In the genomic region with DNA sequence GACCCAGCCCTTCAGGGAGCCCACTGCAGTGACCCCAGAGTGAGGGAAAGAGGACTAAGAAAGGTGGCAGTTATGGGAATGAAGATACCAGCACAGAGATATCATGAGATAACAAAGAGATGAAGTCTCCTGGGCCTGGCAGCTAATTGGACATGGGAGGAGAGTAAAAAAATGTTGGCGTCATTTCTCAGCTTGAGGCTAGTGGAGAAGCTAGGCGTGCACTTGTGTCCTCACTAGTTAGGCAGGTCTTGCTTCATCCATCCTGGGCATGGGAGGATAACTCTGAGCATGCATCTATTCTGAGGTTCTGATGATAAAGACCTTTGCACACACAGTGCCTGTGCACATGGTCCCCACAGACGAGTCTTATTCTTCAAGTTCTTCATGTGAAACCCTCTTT, we compare ENCODE assay signal across 26 cellular contexts.
"Had no signal": no experiment of that assay in that cellular context is flagged by ENCODE, and none has a peak within 500 bp of the region (broad histone marks: within the 10 kb centered on the region; RNA-seq: fewer than 3 reads in every experiment).

No MANE protein-coding gene starts in this region.

- H3K4me3 ChIP-seq: left ventricle myocardium inferior, lung, mucosa of descending colon, pancreas, prostate gland, skin epidermis, suprapubic skin, thoracic aorta, tibial artery, upper lobe of left lung, vagina had no signal

- H3K27ac ChIP-seq: left ventricle myocardium inferior, pancreas, prostate gland, skin epidermis, suprapubic skin, thoracic aorta, tibial artery, upper lobe of left lung, vagina had no signal

- DNase-seq: hypothalamus; islet precursor cell; left ventricle myocardium inferior; midbrain; mucosa of descending colon; naive thymus-derived CD4-positive, alpha-beta T cell; pancreas; posterior cingulate gyrus; retina; right cardiac atrium; stimulated activated CD4-positive, alpha-beta T cell treated with anti-CD3 and anti-CD28 coated beads, Interleukin-12 subunit alpha, Interleukin-12 subunit beta, amount 100 ng/mL, for 4 hours; stimulated activated CD4-positive, alpha-beta T cell treated with anti-CD3 and anti-CD28 coated beads, Interleukin-15, amount 100 ng/mL, for 24 hours; stimulated activated CD4-positive, alpha-beta T cell treated with anti-CD3 and anti-CD28 coated beads, Interleukin-4, amount 100 ng/mL, for 24 hours; stimulated activated naive CD4-positive, alpha-beta T cell; tibial artery; upper lobe of left lung had no signal

- H3K4me1 ChIP-seq: pancreas, prostate gland had no signal

- H3K36me3 Mint-ChIP-seq: naive thymus-derived CD4-positive, alpha-beta T cell; natural killer cell treated with Interleukin-12 subunit alpha and Interleukin-12 subunit beta and Interleukin-15 and Interleukin-18, amount 100 ng/mL, for 72 hours had no signal

- H3K36me3 ChIP-seq: left ventricle myocardium inferior, pancreas, prostate gland, suprapubic skin, thoracic aorta, tibial artery, upper lobe of left lung, vagina had no signal

- H3K27me3 ChIP-seq: pancreas, suprapubic skin, tibial artery, upper lobe of left lung, vagina had no signal

- H3K27me3 Mint-ChIP-seq: natural killer cell treated with Interleukin-12 subunit alpha and Interleukin-12 subunit beta and Interleukin-15 and Interleukin-18, amount 100 ng/mL, for 72 hours had no signal

- H3K9me3 Mint-ChIP-seq: natural killer cell treated with Interleukin-12 subunit alpha and Interleukin-12 subunit beta and Interleukin-15 and Interleukin-18, amount 100 ng/mL, for 72 hours; stimulated activated effector memory CD8-positive, alpha-beta T cell treated with anti-CD3 and anti-CD28 coated beads, Interleukin-12 subunit alpha, Interleukin-12 subunit beta, amount 100 ng/mL, for 72 hours; stimulated activated naive CD8-positive, alpha-beta T cell treated with anti-CD3 and anti-CD28 coated beads, Interleukin-15, Interleukin-2, amounts not matched to agents 100 ng/mL and 50 ng/mL, for 24 hours had no signal

- ATAC-seq: mucosa of descending colon; naive thymus-derived CD4-positive, alpha-beta T cell; natural killer cell treated with Interleukin-12 subunit alpha and Interleukin-12 subunit beta and Interleukin-15 and Interleukin-18, amount 100 ng/mL, for 72 hours; pancreas; right cardiac atrium; sciatic nerve; stimulated activated effector memory CD8-positive, alpha-beta T cell treated with anti-CD3 and anti-CD28 coated beads, Interleukin-12 subunit alpha, Interleukin-12 subunit beta, amount 100 ng/mL, for 72 hours had no signal

- H3K27ac Mint-ChIP-seq: naive thymus-derived CD4-positive, alpha-beta T cell; natural killer cell treated with Interleukin-12 subunit alpha and Interleukin-12 subunit beta and Interleukin-15 and Interleukin-18, amount 100 ng/mL, for 72 hours; stimulated activated effector memory CD8-positive, alpha-beta T cell treated with anti-CD3 and anti-CD28 coated beads, Interleukin-12 subunit alpha, Interleukin-12 subunit beta, amount 100 ng/mL, for 72 hours; stimulated activated naive CD8-positive, alpha-beta T cell treated with anti-CD3 and anti-CD28 coated beads, Interleukin-15, Interleukin-2, amounts not matched to agents 100 ng/mL and 50 ng/mL, for 24 hours had no signal

- H3K4me3 Mint-ChIP-seq: naive thymus-derived CD4-positive, alpha-beta T cell; natural killer cell treated with Interleukin-12 subunit alpha and Interleukin-12 subunit beta and Interleukin-15 and Interleukin-18, amount 100 ng/mL, for 72 hours; stimulated activated effector memory CD8-positive, alpha-beta T cell treated with anti-CD3 and anti-CD28 coated beads, Interleukin-12 subunit alpha, Interleukin-12 subunit beta, amount 100 ng/mL, for 72 hours; stimulated activated naive CD8-positive, alpha-beta T cell treated with anti-CD3 and anti-CD28 coated beads, Interleukin-15, Interleukin-2, amounts not matched to agents 100 ng/mL and 50 ng/mL, for 24 hours had no signal

- FAIRE-seq: pancreas had no signal

- H3K9me3 ChIP-seq: left ventricle myocardium inferior, mucosa of descending colon, pancreas, prostate gland, suprapubic skin, thoracic aorta, tibial artery, upper lobe of left lung, vagina had no signal
